19 cellular contexts compared by ENCODE assay signal in genomic region chr14:59657769-59658168, GRCh38.
DNase-seq lines count a peak whose midpoint lies in the region; ATAC-seq, FAIRE-seq and TF ChIP-seq lines count a peak whose summit lies in the region.
"Had no signal": no experiment of that assay in that cellular context is flagged by ENCODE, and none has a peak within 500 bp of the region (broad histone marks: within the 10 kb centered on the region; RNA-seq: fewer than 3 reads in every experiment).

No MANE protein-coding gene starts in this region.

- H3K9me3 ChIP-seq in NT2/D1 (ENCODE audit: insufficient read depth, low read length) (no peaks in the 10 kb centered on the region), K562 (replicated peaks; ENCODE audit: control insufficient read depth, insufficient read depth, low read depth, low read length) (no peaks in the 10 kb centered on the region), kidney (ENCODE audit: control insufficient read depth in 1 of 2, low read length in 2 of 2) (no peaks in the 10 kb centered on the region), sigmoid colon (peaks cover 0 to 1% (median 0%) of the 10 kb centered on the region in 4 donors)

- H3K27me3 Mint-ChIP-seq in GM23338 (ENCODE audit: insufficient read depth, low read depth, poor library complexity): no peaks in the 10 kb centered on the region
- H3K27me3 Mint-ChIP-seq: B cell had no signal

- in situ Hi-C loops in K562 (cut with MboI): no loop called here

- H4K20me1 ChIP-seq in GM23338 (replicated peaks; ENCODE audit: insufficient read depth) (no peaks in the 10 kb centered on the region), K562 (replicated peaks; ENCODE audit: control insufficient read depth, insufficient read depth, low read length) (no peaks in the 10 kb centered on the region)
- H4K20me1 ChIP-seq: BLaER1 treated with 17β-estradiol and CSF1 and Interleukin-3, amounts not matched to agents 10 nM and 100 nM had no signal

- H3K27me3 ChIP-seq in GM23338 (ENCODE audit: insufficient read depth) (no peaks in the 10 kb centered on the region), NT2/D1 (ENCODE audit: insufficient read depth, insufficient read length) (no peaks in the 10 kb centered on the region), K562 (ENCODE audit: control insufficient read depth in 2 of 2, insufficient read depth in 2 of 2, low read length in 2 of 2) (no peaks in the 10 kb centered on the region; a peak in 1 of 5 replicates), sigmoid colon (no peaks in the 10 kb centered on the region)
- H3K27me3 ChIP-seq: BLaER1 treated with 17β-estradiol and CSF1 and Interleukin-3, amounts not matched to agents 10 nM and 100 nM had no signal

- TF ChIP-seq CTCF in GM23338 (conservative IDR thresholded peaks at IDR 0.05; ENCODE audit: low read depth in 2 of 2): no peak
- no peak for TF ChIP-seq CTCF in K562 (IDR thresholded peaks at IDR 0.05 in 2 of 3, conservative IDR thresholded peaks at IDR 0.05 in 1 of 3; ENCODE audit: insufficient read depth in 2 of 3, low read depth in 1 of 3, low read length in 3 of 3)
- no peak for TF ChIP-seq CTCF in kidney (IDR thresholded peaks at IDR 0.05; ENCODE audit: borderline replicate concordance, extremely low read depth, insufficient read depth)
- no peak for TF ChIP-seq CTCF in sigmoid colon (IDR thresholded peaks at IDR 0.05)

- H3K4me3 Mint-ChIP-seq in GM23338: no peak overlapping the region
- H3K4me3 Mint-ChIP-seq: B cell; CD8-positive, alpha-beta T cell; HFFc6 had no signal

- H3K4me3 ChIP-seq in GM23338: no peak overlapping the region
- H3K4me3 ChIP-seq in NT2/D1 (ENCODE audit: insufficient read length, low read depth): no peak overlapping the region
- H3K4me3 ChIP-seq in K562: no peak overlapping the region
- H3K4me3 ChIP-seq in kidney (ENCODE audit: low read length in 2 of 2): no peak overlapping the region
- H3K4me3 ChIP-seq in sigmoid colon: no peak overlapping the region
- H3K4me3 ChIP-seq: BLaER1 treated with 17β-estradiol and CSF1 and Interleukin-3, amounts not matched to agents 10 nM and 100 nM; GM23248 had no signal

- TF ChIP-seq POLR2A in K562 (conservative IDR thresholded peaks at IDR 0.05) (no peak), sigmoid colon (IDR thresholded peaks at IDR 0.05) (no peak)

- POLR2A ChIA-PET in K562 (lab: Yijun Ruan, JAX): no interaction called here

- H3K4me1 ChIP-seq in GM23338 (ENCODE audit: insufficient read depth) (no peaks in the 10 kb centered on the region), NT2/D1 (ENCODE audit: insufficient read depth, insufficient read length) (no peaks in the 10 kb centered on the region), K562 (replicated peaks in 1 of 2; ENCODE audit: control insufficient read depth in 2 of 2, insufficient read depth in 2 of 2, low read length in 2 of 2) (no peaks in the 10 kb centered on the region), kidney (ENCODE audit: control insufficient read depth in 1 of 2, insufficient read depth in 1 of 2, low read depth in 1 of 2, low read length in 2 of 2) (no peaks in the 10 kb centered on the region), sigmoid colon (no peaks in the 10 kb centered on the region)
- H3K4me1 ChIP-seq: BLaER1 treated with 17β-estradiol and CSF1 and Interleukin-3, amounts not matched to agents 10 nM and 100 nM had no signal

- WGBS in K562 (ENCODE audit: insufficient coverage, low coverage, missing lambda C conversion rate): 5% methylated on average over 5 of the region's 7 CpGs
- 64 to 87% methylated on average over 7 of the region's 7 CpGs for WGBS in sigmoid colon, 2 donors

- no peaks in the 10 kb centered on the region for H3K36me3 ChIP-seq in GM23338 (ENCODE audit: insufficient read depth)
- H3K36me3 ChIP-seq in NT2/D1 (ENCODE audit: insufficient read depth, insufficient read length, low read length): no peaks in the 10 kb centered on the region
- H3K36me3 ChIP-seq in K562 (ENCODE audit: control insufficient read depth, insufficient read depth, low read length): no peaks in the 10 kb centered on the region
- H3K36me3 ChIP-seq in kidney (ENCODE audit: control insufficient read depth in 1 of 2, insufficient read depth in 2 of 2, low read length in 2 of 2): no peaks in the 10 kb centered on the region
- H3K36me3 ChIP-seq in sigmoid colon: no peaks in the 10 kb centered on the region
- H3K36me3 ChIP-seq: BLaER1 treated with 17β-estradiol and CSF1 and Interleukin-3, amounts not matched to agents 10 nM and 100 nM had no signal

- H2AFZ ChIP-seq in GM23338 (peak overlapping the region; percentile 72), K562 (ENCODE audit: low read depth, low read length) (0 out of 2 replicates have a peak overlapping the region, but pooled peaks have one; percentile 32)
- H2AFZ ChIP-seq: GM23248 had no signal

- H3K27ac ChIP-seq in GM23338 (ENCODE audit: low read depth) (no peak overlapping the region), K562 (ENCODE audit: extremely low read depth, low read depth, low read length) (no peak overlapping the region), kidney (ENCODE audit: low read depth in 2 of 2, low read length in 2 of 2) (no peak overlapping the region), sigmoid colon (no peak overlapping the region)
- H3K27ac ChIP-seq: BLaER1 treated with 17β-estradiol and CSF1 and Interleukin-3, amounts not matched to agents 10 nM and 100 nM; GM23248; HL-60 had no signal

- no TSS peak for BruUV-seq in K562 (replicated peaks; lab: Mats Ljungman, UMichigan)

- TF ChIP-seq RAD21 in K562 (CRISPR knock-in tag; conservative IDR thresholded peaks at IDR 0.05 in 1 of 2, IDR thresholded peaks at IDR 0.05 in 1 of 2): no peak

- CTCF ChIA-PET in K562 (lab: Yijun Ruan, JAX; ENCODE audit: low intra/inter-chr PET ratio): no interaction called here

- H3K9me3 Mint-ChIP-seq in GM23338: peaks cover 16% of the 10 kb centered on the region

- no peak for ATAC-seq in GM23338
- no peak for ATAC-seq in K562
- ATAC-seq: CD8-positive, alpha-beta T cell; HCT116 had no signal

- TF ChIP-seq EP300 in K562 (IDR thresholded peaks at IDR 0.05; ENCODE audit: low read length) (no peak), sigmoid colon (IDR thresholded peaks at IDR 0.05) (no peak)

- H3F3A ChIP-seq in GM23338 (replicated peaks; ENCODE audit: low read depth): no peaks in the 10 kb centered on the region

- no peak overlapping the region for H3K4me2 ChIP-seq in GM23338
- H3K4me2 ChIP-seq in K562 (ENCODE audit: insufficient read depth, low read length): no peak overlapping the region
- H3K4me2 ChIP-seq: BLaER1 treated with 17β-estradiol and CSF1 and Interleukin-3, amounts not matched to agents 10 nM and 100 nM had no signal

- H3K79me2 ChIP-seq in GM23338 (replicated peaks; ENCODE audit: insufficient read depth) (no peaks in the 10 kb centered on the region), K562 (ENCODE audit: control insufficient read depth, insufficient read depth, low read length) (no peaks in the 10 kb centered on the region)

- H3K27ac Mint-ChIP-seq in GM23338: no peak overlapping the region
- H3K27ac Mint-ChIP-seq: B cell; CD8-positive, alpha-beta T cell; HFFc6 had no signal

- intact Hi-C loops in K562 (cut with micrococcal nuclease): no loop called here
- intact Hi-C loops in kidney (cut with DNase I): no loop called here
- intact Hi-C loops in sigmoid colon (cut with DNase I): no loop called here

- DNase-seq in GM23338 (ENCODE audit: low spot score) (peak; percentile 37), NT2/D1 (ENCODE audit: low read depth, low spot score) (peak; percentile 1), K562 (ENCODE audit: extremely low read depth in 1 of 4, low spot score in 3 of 4) (no peak), kidney (peak; percentile 12), NCI-H2107 (lab: John Stamatoyannopoulos, UW) (no peak), sigmoid colon (no peak), NCI-H774 (lab: John Stamatoyannopoulos, UW) (no peak)
- DNase-seq: Calu3; CD8-positive, alpha-beta T cell; DMS79 treated with DMSO at 0.1 percent for 48 hours; GM23248; H7; HFFc6; IMR-90 had no signal

- no peaks in the 10 kb centered on the region for H3K9me1 ChIP-seq in K562 (ENCODE audit: control insufficient read depth, insufficient read depth, low read length)

- FAIRE-seq in K562 (lab: Jason Lieb, UNC) (no peak), kidney (lab: Jason Lieb, UNC) (no peak)
- FAIRE-seq: GM12891 had no signal

- H3K4me1 Mint-ChIP-seq in GM23338: no peaks in the 10 kb centered on the region
- H3K4me1 Mint-ChIP-seq: B cell had no signal

- H3K9ac ChIP-seq in NT2/D1 (ENCODE audit: insufficient read length, low read depth) (no peak overlapping the region), K562 (ENCODE audit: insufficient read depth in 1 of 2, low read depth in 2 of 2, low read length in 2 of 2) (no peak overlapping the region), kidney (ENCODE audit: low read length in 2 of 2) (no peak overlapping the region)
- H3K9ac ChIP-seq: BLaER1 treated with 17β-estradiol and CSF1 and Interleukin-3, amounts not matched to agents 10 nM and 100 nM; GM23248 had no signal

- H3K36me3 Mint-ChIP-seq in GM23338 (ENCODE audit: low read depth): no peaks in the 10 kb centered on the region
- H3K36me3 Mint-ChIP-seq: CD8-positive, alpha-beta T cell had no signal

- no peaks in the 10 kb centered on the region for H3K9me2 ChIP-seq in GM23338 (ENCODE audit: insufficient read depth)

TF ChIP-seq in GM23338, 12 proteins besides CTCF, POLR2A, EP300 and RAD21 (continues in another document):
- TF ChIP-seq NANOG (IDR thresholded peaks at IDR 0.05; ENCODE audit: borderline replicate concordance): no peak
- no peak for TF ChIP-seq ETS1 (IDR thresholded peaks at IDR 0.05)
- no peak for TF ChIP-seq CREB1 (CRISPR knock-in tag; IDR thresholded peaks at IDR 0.05; ENCODE audit: low read depth)

TF ChIP-seq in K562, 482 proteins besides CTCF, POLR2A, EP300 and RAD21 (continues in another document):
- TF ChIP-seq HMGN3 (IDR thresholded peaks at IDR 0.05; ENCODE audit: borderline replicate concordance, extremely low read depth, insufficient read length, low read depth, low read length): no peak

Comparison
In these comparisons a context has a peak if more than half of its experiments do, and no peak if none do; other contexts are left out.
1. DNase-seq: peak in GM23338 (single experiment), NT2/D1 (single experiment) and kidney (single experiment); none in K562 (0 of 4), NCI-H2107 (single experiment), sigmoid colon (single experiment) and NCI-H774 (single experiment).